Comparison of ENCODE assay signal across 26 cellular contexts in genomic region chr3:142898346-142899213, GRCh38. TPM values are rescaled to one million over a fixed set of nuclear protein-coding genes. Genes with fewer than 3 reads are reported as not detected.
DNase-seq lines count a peak whose midpoint lies in the region; ATAC-seq, FAIRE-seq and TF ChIP-seq lines count a peak whose summit lies in the region.
"Had no signal": no experiment of that assay in that cellular context is flagged by ENCODE, and none has a peak within 500 bp of the region (broad histone marks: within the 10 kb centered on the region; RNA-seq: fewer than 3 reads in every experiment).

No MANE protein-coding gene starts in this region.

- no peak overlapping the region for H3K4me3 ChIP-seq in HepG2 (replicated peaks in 1 of 3; ENCODE audit: insufficient read depth in 1 of 3, low read depth in 2 of 3, low read length in 3 of 3)
- no peak overlapping the region for H3K4me3 ChIP-seq in right lobe of liver
- no peak overlapping the region for H3K4me3 ChIP-seq in MG63
- no peak overlapping the region for H3K4me3 ChIP-seq in OCI-LY3 (ENCODE audit: low read length)
- H3K4me3 ChIP-seq: SK-N-MC had no signal

- H3K4me1 Mint-ChIP-seq in stimulated activated effector memory CD8-positive, alpha-beta T cell treated with anti-CD3 and anti-CD28 coated beads, Interleukin-12 subunit alpha, Interleukin-12 subunit beta, amount 100 ng/mL, for 72 hours = no peaks in the 10 kb centered on the region
- H3K4me1 Mint-ChIP-seq: CD4-positive, alpha-beta memory T cell had no signal

- H3K4me3 Mint-ChIP-seq in stimulated activated effector memory CD8-positive, alpha-beta T cell treated with anti-CD3 and anti-CD28 coated beads, Interleukin-12 subunit alpha, Interleukin-12 subunit beta, amount 100 ng/mL, for 72 hours = no peak overlapping the region
- H3K4me3 Mint-ChIP-seq: CD4-positive, alpha-beta memory T cell had no signal

- no peak for DNase-seq in HepG2 (ENCODE audit: low spot score)
- DNase-seq in right lobe of liver = no peak
- DNase-seq in MG63 = peak; percentile 31
- peak in 1 of 2 donors; percentile 37 for DNase-seq in stimulated activated effector memory CD8-positive, alpha-beta T cell treated with anti-CD3 and anti-CD28 coated beads, Interleukin-12 subunit alpha, Interleukin-12 subunit beta, amount 100 ng/mL, for 72 hours (ENCODE audit: low spot score in 2 of 2)
- DNase-seq in NCI-H2227 treated with DMSO at 0.1 percent for 48 hours (lab: John Stamatoyannopoulos, UW) = no peak
- DNase-seq in COR-L47 (lab: John Stamatoyannopoulos, UW) = no peak
- DNase-seq: C1 segment of cervical spinal cord; CD4-positive, alpha-beta memory T cell; DMS153; DND-41; NCI-H1048; NCI-H1417; NCI-H187; NCI-H2081 treated with DMSO at 0.1 percent for 48 hours; NCI-H2171; NCI-H345; NCI-H524 treated with DMSO at 0.1 percent for 48 hours; NCI-H774; SIG-M5 had no signal

- H3K27ac ChIP-seq in HepG2 (ENCODE audit: extremely low read length, insufficient read depth, low read length) (no peak overlapping the region), right lobe of liver (no peak overlapping the region), OCI-LY3 (ENCODE audit: low read length) (no peak overlapping the region)
- H3K27ac ChIP-seq: KMS-11, RWPE1, SK-N-MC had no signal

- WGBS in HepG2 (ENCODE audit: low lambda C conversion rate) = 33% methylated on average over 3 of the region's 3 CpGs
- 62% methylated on average over 3 of the region's 3 CpGs for WGBS in right lobe of liver (ENCODE audit: insufficient coverage, low coverage, low lambda C conversion rate, missing lambda C conversion rate)

- peak; percentile 81 for ATAC-seq in HepG2
- ATAC-seq in right lobe of liver = no peak
- peak; percentile 28 for ATAC-seq in stimulated activated effector memory CD8-positive, alpha-beta T cell treated with anti-CD3 and anti-CD28 coated beads, Interleukin-12 subunit alpha, Interleukin-12 subunit beta, amount 100 ng/mL, for 72 hours
- ATAC-seq: Panc1 had no signal

- H4K20me1 ChIP-seq in HepG2 (ENCODE audit: insufficient read depth, low read length) (no peaks in the 10 kb centered on the region), OCI-LY3 (ENCODE audit: insufficient read depth, low read length) (no peaks in the 10 kb centered on the region)

- POLR2A ChIA-PET in HepG2 (lab: Yijun Ruan, JAX) = no interaction called here

- no peaks in the 10 kb centered on the region; a peak in 1 of 5 replicates for H3K27me3 ChIP-seq in HepG2 (ENCODE audit: control insufficient read depth in 1 of 2, insufficient read depth in 2 of 2, low read length in 2 of 2)
- H3K27me3 ChIP-seq in right lobe of liver = no peaks in the 10 kb centered on the region
- no peaks in the 10 kb centered on the region for H3K27me3 ChIP-seq in MG63
- H3K27me3 ChIP-seq in OCI-LY3 (ENCODE audit: low read depth, low read length) = no peaks in the 10 kb centered on the region

- TF ChIP-seq EP300 in HepG2 (IDR thresholded peaks at IDR 0.05; ENCODE audit: low read depth in 2 of 2, low read length in 2 of 2) = no peak
- no peak for TF ChIP-seq EP300 in HepG2 (CRISPR knock-in tag; IDR thresholded peaks at IDR 0.05; ENCODE audit: borderline replicate concordance)

- in situ Hi-C loops in HepG2 (cut with HindIII; ENCODE audit: extremely low pct_ligation_motif_present, low pct_unique_long_range_greater_than_20kb) = no loop called here

- BruUV-seq in HepG2 (replicated peaks; lab: Mats Ljungman, UMichigan) = no TSS peak

- H3K79me2 ChIP-seq in HepG2 (ENCODE audit: insufficient read depth, low read length) = no peaks in the 10 kb centered on the region
- no peaks in the 10 kb centered on the region for H3K79me2 ChIP-seq in OCI-LY3 (ENCODE audit: low read length)

- TF ChIP-seq POLR2A in HepG2 (IDR thresholded peaks at IDR 0.05; ENCODE audit: insufficient read depth in 1 of 2, low read depth in 2 of 2, low read length in 2 of 2) (no peak), right lobe of liver (IDR thresholded peaks at IDR 0.05) (no peak)

- H2AFZ ChIP-seq in HepG2 (ENCODE audit: low read length) (no peak overlapping the region), OCI-LY3 (ENCODE audit: low read depth, low read length) (peak overlapping the region; percentile 65)

- no peak for TF ChIP-seq CTCF in HepG2 (CRISPR knock-in tag; IDR thresholded peaks at IDR 0.05)
- TF ChIP-seq CTCF in right lobe of liver (IDR thresholded peaks at IDR 0.05) = no peak
- TF ChIP-seq CTCF in OCI-LY3 (IDR thresholded peaks at IDR 0.05; ENCODE audit: low read depth, low read length) = no peak

- FAIRE-seq in HepG2 (lab: Jason Lieb, UNC) = no peak
- FAIRE-seq: GM12892, GM19239 had no signal

- CTCF ChIA-PET in HepG2 (lab: Yijun Ruan, JAX; ENCODE audit: low intra/inter-chr PET ratio, low total read pairs) = no interaction called here

- no peak overlapping the region for H3K4me2 ChIP-seq in HepG2 (ENCODE audit: low read depth, low read length)
- H3K4me2 ChIP-seq in OCI-LY3 (ENCODE audit: low read length) = no peak overlapping the region
- H3K4me2 ChIP-seq: KMS-11 had no signal

- H3K9me3 ChIP-seq in HepG2 (ENCODE audit: low read length) (no peaks in the 10 kb centered on the region), right lobe of liver (no peaks in the 10 kb centered on the region), MG63 (no peaks in the 10 kb centered on the region), OCI-LY3 (ENCODE audit: insufficient read depth, low read length) (no peaks in the 10 kb centered on the region)

- H3K4me1 ChIP-seq in HepG2 (ENCODE audit: insufficient read depth, low read length) (no peaks in the 10 kb centered on the region), right lobe of liver (peaks cover 0 to 7% (median 0%) of the 10 kb centered on the region in 4 donors), OCI-LY3 (ENCODE audit: low read length) (no peaks in the 10 kb centered on the region)

- no peaks in the 10 kb centered on the region for H3K36me3 Mint-ChIP-seq in stimulated activated effector memory CD8-positive, alpha-beta T cell treated with anti-CD3 and anti-CD28 coated beads, Interleukin-12 subunit alpha, Interleukin-12 subunit beta, amount 100 ng/mL, for 72 hours
- H3K36me3 Mint-ChIP-seq: CD4-positive, alpha-beta memory T cell had no signal

- no peak for TF ChIP-seq RAD21 in HepG2 (CRISPR knock-in tag; IDR thresholded peaks at IDR 0.05)

- no peaks in the 10 kb centered on the region for H3K9me3 Mint-ChIP-seq in stimulated activated effector memory CD8-positive, alpha-beta T cell treated with anti-CD3 and anti-CD28 coated beads, Interleukin-12 subunit alpha, Interleukin-12 subunit beta, amount 100 ng/mL, for 72 hours

- H3K9ac ChIP-seq in HepG2 (ENCODE audit: insufficient read depth, low read depth, low read length) = no peak overlapping the region
- no peak overlapping the region for H3K9ac ChIP-seq in OCI-LY3 (ENCODE audit: low read length)
- H3K9ac ChIP-seq: KMS-11 had no signal

- intact Hi-C loops in HepG2 (cut with micrococcal nuclease; ENCODE audit: unreplicated experiment) = no loop called here
- intact Hi-C loops in right lobe of liver (cut with DNase I) = no loop called here

- H3K36me3 ChIP-seq in HepG2 (replicated peaks in 1 of 2; ENCODE audit: control insufficient read depth in 1 of 2, insufficient read depth in 2 of 2, low read length in 2 of 2) (no peaks in the 10 kb centered on the region), right lobe of liver (no peaks in the 10 kb centered on the region), MG63 (no peaks in the 10 kb centered on the region), OCI-LY3 (replicated peaks; ENCODE audit: low read depth, low read length) (no peaks in the 10 kb centered on the region)

- H3K27ac Mint-ChIP-seq in stimulated activated effector memory CD8-positive, alpha-beta T cell treated with anti-CD3 and anti-CD28 coated beads, Interleukin-12 subunit alpha, Interleukin-12 subunit beta, amount 100 ng/mL, for 72 hours = no peak overlapping the region
- H3K27ac Mint-ChIP-seq: CD4-positive, alpha-beta memory T cell had no signal

TF ChIP-seq in HepG2, 621 proteins besides CTCF, POLR2A, EP300 and RAD21 (continues in another document):
- TF ChIP-seq ZNF556 (CRISPR knock-in tag; IDR thresholded peaks at IDR 0.05; ENCODE audit: borderline replicate concordance) = no peak
- no peak for TF ChIP-seq CREB3 (CRISPR knock-in tag; IDR thresholded peaks at IDR 0.05)
- no peak for TF ChIP-seq AGO2 (optimal IDR thresholded peaks at IDR 0.05; ENCODE audit: low read depth, low read length)
- TF ChIP-seq KMT2A (CRISPR knock-in tag; IDR thresholded peaks at IDR 0.05) = no peak
- TF ChIP-seq ZNF619 (CRISPR knock-in tag; IDR thresholded peaks at IDR 0.05) = no peak

RNA-seq across cellular contexts. Expression of gene PCOLCE2, which starts 9.7 kb away (rescaled TPM):
- total RNA-seq in HepG2 (2016; rRNA removed; fragmentation: Illumina TruSeq; extraction: Trizol) (1.1 and 2.0 TPM in 2 replicates), right lobe of liver (1 to 10 TPM; 1.8 to 9.7 (median 3.8) TPM)
- 0.40 and 0.71 TPM in 2 replicates for total RNA-seq in HepG2 (2016; cell fraction: cytosol; rRNA removed; fragmentation: Illumina TruSeq; extraction: Trizol; ENCODE audit: low read depth)
- total RNA-seq in HepG2 (2016; cell fraction: insoluble cytoplasmic fraction; rRNA removed; fragmentation: Illumina TruSeq; extraction: Trizol) = 2.0 and 2.1 TPM in 2 replicates
- 0.71 and 1.1 TPM in 2 replicates for total RNA-seq in HepG2 (2016; cell fraction: membrane; rRNA removed; fragmentation: Illumina TruSeq; extraction: Trizol)
- total RNA-seq in HepG2 (2016; cell fraction: nucleus; rRNA removed; fragmentation: Illumina TruSeq; extraction: Trizol) = 1.5 and 2.6 TPM in 2 replicates
- 0.71 and 0.74 TPM in 2 replicates for polyA plus RNA-seq in HepG2 (2011; rRNA removed)
- 0.46 and 1.2 TPM in 2 replicates for polyA plus RNA-seq in HepG2 (2011; cell fraction: cytosol; rRNA removed)
- polyA plus RNA-seq in HepG2 (2011; cell fraction: nucleus; rRNA removed) = 0.55 and 0.87 TPM in 2 replicates
- polyA plus RNA-seq in HepG2 (2012) = 0.87 and 2.5 TPM in 2 replicates
- polyA plus RNA-seq in HepG2 (2016; cell fraction: cytosol; fragmentation: Illumina TruSeq; extraction: Trizol; ENCODE audit: low read depth) = 0.47 and 1.1 TPM in 2 replicates
- polyA plus RNA-seq in HepG2 (2016; cell fraction: insoluble cytoplasmic fraction; fragmentation: Illumina TruSeq; extraction: Trizol; ENCODE audit: low read depth) = 1.1 and 1.3 TPM in 2 replicates
- 1.00 and 1.6 TPM in 2 replicates for polyA plus RNA-seq in HepG2 (2016; cell fraction: membrane; fragmentation: Illumina TruSeq; extraction: Trizol; ENCODE audit: low read depth)
- 3.8 and 6.0 TPM in 2 replicates for polyA plus RNA-seq in HepG2 (2016; cell fraction: nucleus; fragmentation: Illumina TruSeq; extraction: Trizol; ENCODE audit: insufficient read depth, low read depth)
- polyA minus RNA-seq in HepG2 (2011; rRNA and poly(A)+ RNA removed; ENCODE audit: low replicate concordance) = 0.60 and 25.3 TPM in 2 replicates
- polyA minus RNA-seq in HepG2 (2011; cell fraction: cytosol; rRNA and poly(A)+ RNA removed) = 1.7 TPM in 1 of 2 replicates, not detected in the other
- 0.52 and 1.5 TPM in 2 replicates for polyA minus RNA-seq in HepG2 (2011; cell fraction: nucleus; rRNA and poly(A)+ RNA removed)
- total RNA-seq in MG63 (2014; rRNA removed; shearing (Covaris generic); ENCODE audit: low replicate concordance) = 150 and 205 TPM in 2 replicates
- total RNA-seq: CD4-positive, alpha-beta memory T cell had no signal
- polyA plus RNA-seq: CD4-positive, alpha-beta memory T cell had no signal

Comparison
In these comparisons a context has a peak if more than half of its experiments do, and no peak if none do; other contexts are left out.
1. ATAC-seq: peak in HepG2 (single experiment) and stimulated activated effector memory CD8-positive, alpha-beta T cell treated with anti-CD3 and anti-CD28 coated beads, Interleukin-12 subunit alpha, Interleukin-12 subunit beta, amount 100 ng/mL, for 72 hours (single experiment); none in right lobe of liver (0 of 4).
2. RNA of gene PCOLCE2, which starts 9.7 kb away (total RNA-seq): 150 to 205 TPM in MG63; 1.8 to 9.7 TPM in right lobe of liver and 0.40 to 2.6 TPM in HepG2; every median in the first group is over 10 times any median in the second.